In the genomic region with DNA sequence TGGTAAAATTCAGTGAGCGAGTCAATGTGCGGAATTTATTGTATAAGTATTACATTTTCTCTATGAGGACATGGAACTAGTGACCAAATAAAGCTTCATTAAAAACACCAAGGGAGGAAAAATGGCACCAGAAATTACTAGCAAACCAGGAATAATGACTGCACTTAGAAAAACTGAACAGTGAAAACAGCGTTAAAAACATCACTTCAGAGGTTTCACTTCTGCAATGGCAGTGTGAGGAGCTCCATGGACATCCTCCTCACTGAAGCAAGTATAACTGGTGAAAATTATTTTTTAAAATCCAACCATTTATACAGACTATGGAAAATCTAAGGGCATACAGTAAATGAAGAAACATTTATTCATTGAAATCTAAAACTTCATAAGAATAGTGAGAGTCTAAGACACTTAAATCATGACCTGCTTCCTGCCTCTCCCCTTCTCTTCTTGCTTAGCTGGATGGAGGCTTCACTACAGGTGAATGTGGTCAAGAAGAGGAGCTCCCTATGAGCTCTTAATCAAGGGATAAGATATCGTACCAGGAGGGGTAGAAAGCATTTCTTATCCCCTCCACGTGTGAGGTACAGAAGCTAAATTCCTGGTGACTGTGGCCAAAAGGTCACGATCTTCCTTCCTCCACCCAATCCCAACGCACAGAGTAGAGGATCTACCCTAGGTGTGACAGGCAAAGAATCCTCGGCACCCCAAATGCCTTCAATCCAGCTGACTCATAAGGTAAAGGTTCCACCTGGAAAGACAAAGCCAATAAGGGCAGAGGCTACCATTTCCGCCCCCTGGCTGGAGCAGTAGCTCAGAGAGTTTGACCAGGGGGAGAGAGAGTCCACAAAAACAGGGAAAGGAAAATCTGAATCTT, we compare ENCODE assay signal across 9 cellular contexts. TPM values are rescaled to one million over a fixed set of nuclear protein-coding genes. Genes with fewer than 3 reads are reported as not detected.
DNase-seq lines count a peak whose midpoint lies in the region; ATAC-seq and TF ChIP-seq lines count a peak whose summit lies in the region.
"Had no signal": no experiment of that assay in that cellular context is flagged by ENCODE, and none has a peak within 500 bp of the region (broad histone marks: within the 10 kb centered on the region; RNA-seq: fewer than 3 reads in every experiment).

No MANE protein-coding gene starts in this region.

- H3K36me3 ChIP-seq in CD4-positive, alpha-beta memory T cell (ENCODE audit: insufficient read depth, low read length) = no peaks in the 10 kb centered on the region
- H3K36me3 ChIP-seq in Panc1 (ENCODE audit: control insufficient read depth, insufficient read depth, low read length) = no peaks in the 10 kb centered on the region

- peak overlapping the region in 4 of 7 donors; percentile 28 to 80 (median 56) for H3K27ac Mint-ChIP-seq in CD4-positive, alpha-beta memory T cell
- no peak overlapping the region for H3K27ac Mint-ChIP-seq in activated T-helper 1 cell treated with anti-CD3 and anti-CD28 coated beads, Interleukin-12 subunit alpha, Interleukin-12 subunit beta, Interleukin-2, Interleukin-4 antibody, amounts not matched to agents 30 ng/mL and 10 ng/mL and 1 ng/mL, durations not matched to agents 14 hours and 24 hours and 36 hours

- POLR2A ChIA-PET in CD4-positive, alpha-beta memory T cell (lab: Charles Lee; ENCODE audit: partially characterized antibody) = interaction anchor here (1.0 to 7.4 kb wide), 7 partner anchors 11 to 322 kb away, joined by 3 to 100 read pairs (median 3); partner anchors contain the start of genes ASF1A and MCM9
- POLR2A ChIA-PET in Panc1 (lab: Charles Lee) = interaction anchor here (0.5 kb wide), 1 partner anchor 490 kb away, joined by 7 read pairs; no protein-coding TSS in a partner anchor

- no TSS peak for BruUV-seq in Panc1 (replicated peaks; lab: Mats Ljungman, UMichigan)

- peaks cover 2 to 9% of the 10 kb centered on the region in 2 donors for H3K36me3 Mint-ChIP-seq in CD4-positive, alpha-beta memory T cell
- peaks cover 11% of the 10 kb centered on the region for H3K36me3 Mint-ChIP-seq in activated T-helper 1 cell treated with anti-CD3 and anti-CD28 coated beads, Interleukin-12 subunit alpha, Interleukin-12 subunit beta, Interleukin-2, Interleukin-4 antibody, amounts not matched to agents 30 ng/mL and 10 ng/mL and 1 ng/mL, durations not matched to agents 14 hours and 24 hours and 36 hours (ENCODE audit: low read depth)

- peaks cover 67% of the 10 kb centered on the region for H3K4me1 ChIP-seq in CD4-positive, alpha-beta memory T cell (ENCODE audit: insufficient read depth, low read length)
- peaks cover 19% of the 10 kb centered on the region for H3K4me1 ChIP-seq in Panc1 (ENCODE audit: control insufficient read depth, insufficient read depth, low read length)

- H3K27me3 Mint-ChIP-seq in CD4-positive, alpha-beta memory T cell = no peaks in the 10 kb centered on the region
- H3K27me3 Mint-ChIP-seq in activated T-helper 1 cell treated with anti-CD3 and anti-CD28 coated beads, Interleukin-12 subunit alpha, Interleukin-12 subunit beta, Interleukin-2, Interleukin-4 antibody, amounts not matched to agents 30 ng/mL and 10 ng/mL and 1 ng/mL, durations not matched to agents 14 hours and 24 hours and 36 hours (ENCODE audit: insufficient read depth) = no peaks in the 10 kb centered on the region

- CTCF ChIA-PET in CD4-positive, alpha-beta memory T cell (lab: Charles Lee; ENCODE audit: partially characterized antibody) = interaction anchor here (0.7 to 4.7 kb wide), 7 partner anchors 10 to 81 kb away, joined by 3 to 35 read pairs (median 5); partner anchors contain the start of gene ASF1A
- CTCF ChIA-PET in Panc1 (lab: Charles Lee) = no interaction called here

- no peak for TF ChIP-seq CTCF in Panc1 (IDR thresholded peaks at IDR 0.05)

- H3K27me3 ChIP-seq in CD4-positive, alpha-beta memory T cell (ENCODE audit: insufficient read depth, low read length) = no peaks in the 10 kb centered on the region
- no peaks in the 10 kb centered on the region for H3K27me3 ChIP-seq in Panc1 (ENCODE audit: control insufficient read depth, insufficient read depth, low read length)

- H3K4me3 ChIP-seq in CD4-positive, alpha-beta memory T cell (ENCODE audit: low read length in 2 of 2) = no peak overlapping the region
- H3K4me3 ChIP-seq in Panc1 (ENCODE audit: low read depth in 2 of 2, low read length in 2 of 2) = no peak overlapping the region

- H3K4me3 Mint-ChIP-seq in CD4-positive, alpha-beta memory T cell = peak overlapping the region; percentile 13 to 77 (median 67)
- H3K4me3 Mint-ChIP-seq in activated T-helper 1 cell treated with anti-CD3 and anti-CD28 coated beads, Interleukin-12 subunit alpha, Interleukin-12 subunit beta, Interleukin-2, Interleukin-4 antibody, amounts not matched to agents 30 ng/mL and 10 ng/mL and 1 ng/mL, durations not matched to agents 14 hours and 24 hours and 36 hours = no peak overlapping the region

- in situ Hi-C loops in Panc1 (cut with HindIII; ENCODE audit: low pct_unique_long_range_greater_than_20kb, low sequenced_read_pairs) = no loop called here

- no peak overlapping the region for H3K27ac ChIP-seq in CD4-positive, alpha-beta memory T cell (ENCODE audit: low read depth, low read length)
- peak overlapping the region; percentile 32 for H3K27ac ChIP-seq in Panc1 (ENCODE audit: low read length)

- ATAC-seq in GM19395 (IDR thresholded peaks at IDR 0.05; ENCODE audit: unreplicated experiment) (peak; percentile 92), HG02981 (IDR thresholded peaks at IDR 0.05; ENCODE audit: unreplicated experiment) (peak; percentile 87), Panc1 (peak; percentile 74)

- intact Hi-C loops in CD4-positive, alpha-beta memory T cell (cut with micrococcal nuclease) = no loop called here
- intact Hi-C loops in Panc1 (cut with micrococcal nuclease; ENCODE audit: unreplicated experiment) = no loop called here
- intact Hi-C loops in activated T-helper 1 cell treated with anti-CD3 and anti-CD28 coated beads, Interleukin-12 subunit alpha, Interleukin-12 subunit beta, Interleukin-2, Interleukin-4 antibody, amounts not matched to agents 30 ng/mL and 10 ng/mL and 1 ng/mL, durations not matched to agents 14 hours and 24 hours and 36 hours (cut with micrococcal nuclease) = no loop called here

- H3K9me3 ChIP-seq in CD4-positive, alpha-beta memory T cell (ENCODE audit: control insufficient read depth in 1 of 2, low read length in 2 of 2) = no peaks in the 10 kb centered on the region
- no peaks in the 10 kb centered on the region for H3K9me3 ChIP-seq in Panc1 (ENCODE audit: control insufficient read depth, insufficient read depth, low read depth, low read length)

- DNase-seq in CD4-positive, alpha-beta memory T cell = no peak
- DNase-seq in Panc1 (ENCODE audit: low read depth, low spot score) (no peak), NCI-H2081 treated with DMSO at 0.1 percent for 48 hours (lab: John Stamatoyannopoulos, UW) (no peak), AML-193 (lab: John Stamatoyannopoulos, UW) (no peak), dedifferentiated amniotic fluid mesenchymal stem cell (ENCODE audit: extremely low spot score) (no peak)
- DNase-seq in activated T-helper 1 cell treated with anti-CD3 and anti-CD28 coated beads, Interleukin-12 subunit alpha, Interleukin-12 subunit beta, Interleukin-2, Interleukin-4 antibody, amounts not matched to agents 30 ng/mL and 10 ng/mL and 1 ng/mL, durations not matched to agents 14 hours and 24 hours and 36 hours (ENCODE audit: low spot score) = no peak
- DNase-seq: COR-L47 had no signal

- peaks cover 54 to 87% (median 70%) of the 10 kb centered on the region in 4 donors for H3K4me1 Mint-ChIP-seq in CD4-positive, alpha-beta memory T cell
- H3K4me1 Mint-ChIP-seq in activated T-helper 1 cell treated with anti-CD3 and anti-CD28 coated beads, Interleukin-12 subunit alpha, Interleukin-12 subunit beta, Interleukin-2, Interleukin-4 antibody, amounts not matched to agents 30 ng/mL and 10 ng/mL and 1 ng/mL, durations not matched to agents 14 hours and 24 hours and 36 hours (ENCODE audit: low read depth) = peaks cover 32% of the 10 kb centered on the region

- no peaks in the 10 kb centered on the region for H3K9me3 Mint-ChIP-seq in CD4-positive, alpha-beta memory T cell
- no peaks in the 10 kb centered on the region for H3K9me3 Mint-ChIP-seq in activated T-helper 1 cell treated with anti-CD3 and anti-CD28 coated beads, Interleukin-12 subunit alpha, Interleukin-12 subunit beta, Interleukin-2, Interleukin-4 antibody, amounts not matched to agents 30 ng/mL and 10 ng/mL and 1 ng/mL, durations not matched to agents 14 hours and 24 hours and 36 hours

RNA-seq across cellular contexts. Expression of gene ASF1A, which starts 12.3 kb away (rescaled TPM):
- total RNA-seq in CD4-positive, alpha-beta memory T cell = 10 to 100 TPM; 64.0 to 66.6 TPM
- 10 to 100 TPM; 65.8 to 78.5 TPM for polyA plus RNA-seq in CD4-positive, alpha-beta memory T cell
- total RNA-seq in Panc1 (2021; ENCODE audit: unreplicated experiment) = 28.5 TPM
- polyA plus RNA-seq in Panc1 (2012; ENCODE audit: insufficient read length) = 14.0 TPM
- 36.0 and 42.9 TPM in 2 replicates for total RNA-seq in activated T-helper 1 cell treated with anti-CD3 and anti-CD28 coated beads, Interleukin-12 subunit alpha, Interleukin-12 subunit beta, Interleukin-2, Interleukin-4 antibody, amounts not matched to agents 30 ng/mL and 10 ng/mL and 1 ng/mL, durations not matched to agents 14 hours and 24 hours and 36 hours

RNA-seq across cellular contexts. Expression of gene MCM9, which starts 53.3 kb away (rescaled TPM):
- total RNA-seq in CD4-positive, alpha-beta memory T cell = 10 to 100 TPM; 33.8 to 36.6 TPM
- polyA plus RNA-seq in CD4-positive, alpha-beta memory T cell = 10 to 100 TPM; 11.2 to 15.2 TPM
- total RNA-seq in Panc1 (2021; ENCODE audit: unreplicated experiment) = 20.4 TPM
- 9.1 TPM for polyA plus RNA-seq in Panc1 (2012; ENCODE audit: insufficient read length)
- total RNA-seq in activated T-helper 1 cell treated with anti-CD3 and anti-CD28 coated beads, Interleukin-12 subunit alpha, Interleukin-12 subunit beta, Interleukin-2, Interleukin-4 antibody, amounts not matched to agents 30 ng/mL and 10 ng/mL and 1 ng/mL, durations not matched to agents 14 hours and 24 hours and 36 hours = 19.8 and 24.4 TPM in 2 replicates
